8 cellular contexts compared by ENCODE assay signal in genomic region chr1:120415492-120415931, GRCh38. TPM values are rescaled to one million over a fixed set of nuclear protein-coding genes. Genes with fewer than 3 reads are reported as not detected.
DNase-seq lines count a peak whose midpoint lies in the region; ATAC-seq and TF ChIP-seq lines count a peak whose summit lies in the region.
"Not testable (repeated sequence)": the region's sequence is repeated elsewhere in the genome, so short reads cannot be mapped to it uniquely, and the experiment has no call there.

No MANE protein-coding gene starts in this region.

- not testable (repeated sequence) for H3K4me1 ChIP-seq in transverse colon

- peak; percentile 30 for ATAC-seq in HG03025 (IDR thresholded peaks at IDR 0.05; ENCODE audit: low FRiP score, unreplicated experiment)
- peak; percentile 44 for ATAC-seq in central memory CD8-positive, alpha-beta T cell (replicated peaks; ENCODE audit: extremely low read depth, poor library complexity, severe bottlenecking)

- H3K36me3 Mint-ChIP-seq in central memory CD8-positive, alpha-beta T cell (ENCODE audit: insufficient read depth), result not testable (repeated sequence)

- peak overlapping the region; percentile 75 to 78 (median 76) for H3K27ac ChIP-seq in transverse colon

- H3K27me3 Mint-ChIP-seq in central memory CD8-positive, alpha-beta T cell, result not testable (repeated sequence)

- not testable (repeated sequence) for TF ChIP-seq CTCF in GM12875 (IDR thresholded peaks at IDR 0.05; ENCODE audit: borderline replicate concordance, insufficient read depth, low read depth, low read length); transverse colon (IDR thresholded peaks at IDR 0.05)

- TF ChIP-seq EP300 in transverse colon (IDR thresholded peaks at IDR 0.05; ENCODE audit: low read depth), result not testable (repeated sequence)

- not testable (repeated sequence) for H3K36me3 ChIP-seq in transverse colon

- WGBS in transverse colon (ENCODE audit: low coverage in 1 of 2), 2 donors, result 0% methylated on average over 13 of the region's 21 CpGs; no CpG with 5 or more reads in 1 of the 2 donors

- H3K27me3 ChIP-seq in transverse colon, result not testable (repeated sequence)

- peak overlapping the region; percentile 39 for H3K27ac Mint-ChIP-seq in central memory CD8-positive, alpha-beta T cell (ENCODE audit: low read depth)

- H3K9me3 Mint-ChIP-seq in central memory CD8-positive, alpha-beta T cell, result not testable (repeated sequence)

- intact Hi-C loops in transverse colon (cut with DNase I; ENCODE audit: low total_unique reads), result not testable (repeated sequence)

- H3K4me3 Mint-ChIP-seq in central memory CD8-positive, alpha-beta T cell, result peak overlapping the region; percentile 84

- DNase-seq in NCI-H345 (lab: John Stamatoyannopoulos, UW) (peak; percentile 29), pons (ENCODE audit: low spot score) (peak; percentile 1), transverse colon (peak; percentile 27)
- DNase-seq in activated CD4-positive, alpha-beta T cell treated with anti-CD3 and anti-CD28 coated beads for 1 hour, result peak; percentile 15
- peak in 1 of 2 donors; percentile 13 for DNase-seq in central memory CD8-positive, alpha-beta T cell (ENCODE audit: low spot score in 2 of 2)

- H3K4me3 ChIP-seq in GM12875 (ENCODE audit: low read depth, low read length), result peak overlapping the region; percentile 60
- H3K4me3 ChIP-seq in iPS-11a (ENCODE audit: low read depth, low read length), result peak overlapping the region; percentile 20
- H3K4me3 ChIP-seq in transverse colon, result peak overlapping the region; percentile 35 to 67 (median 55)

- not testable (repeated sequence) for H3K9me3 ChIP-seq in transverse colon

- in situ Hi-C loops in transverse colon (cut with MboI; ENCODE audit: low pct_ligation_motif_present in 1 of 4, low pct_unique_long_range_greater_than_20kb in 1 of 4, low sequenced_read_pairs in 3 of 4), result not testable (repeated sequence)

- TF ChIP-seq POLR2A in transverse colon (IDR thresholded peaks at IDR 0.05), result not testable (repeated sequence)

- H3K4me1 Mint-ChIP-seq in central memory CD8-positive, alpha-beta T cell, result not testable (repeated sequence)

RNA-seq across cellular contexts. Expression of gene NBPF8, which starts 0.7 kb away (rescaled TPM):
- total RNA-seq in transverse colon, result 10 to 100 TPM in 2 of 4 donors, 1 to 10 TPM in 2; 3.5 to 28.1 (median 14.6) TPM
